Comparison of ENCODE assay signal across 8 cellular contexts in genomic region chr2:103959174-103960125, GRCh38.
DNase-seq lines count a peak whose midpoint lies in the region; TF ChIP-seq lines count a peak whose summit lies in the region.

No MANE protein-coding gene starts in this region.

- TF ChIP-seq CTCF in cardiac muscle cell (IDR thresholded peaks at IDR 0.05; ENCODE audit: low read depth, low read length): no peak
- TF ChIP-seq CTCF in LNCaP clone FGC (IDR thresholded peaks at IDR 0.05; ENCODE audit: control insufficient read depth, extremely low read depth, insufficient read depth): peak; percentile 73

- H3K4me1 ChIP-seq in cardiac muscle cell (ENCODE audit: low read depth): no peaks in the 10 kb centered on the region

- H3K36me3 ChIP-seq in cardiac muscle cell: no peaks in the 10 kb centered on the region

- H3K27me3 ChIP-seq in cardiac muscle cell: no peaks in the 10 kb centered on the region

- H3K27ac ChIP-seq in cardiac muscle cell: no peak overlapping the region

- DNase-seq in cardiac muscle cell (ENCODE audit: low read depth in 1 of 2, low spot score in 1 of 2) (peak; percentile 0 to 71), cardiac septum (ENCODE audit: low spot score) (no peak), LNCaP clone FGC (ENCODE audit: low read depth) (no peak), SW480 (ENCODE audit: low spot score) (peak; percentile 55), islet precursor cell (peak; percentile 77), NOMO-1 (lab: John Stamatoyannopoulos, UW; ENCODE audit: unreplicated experiment in 2 of 2) (no peak), NCI-H1048 (lab: John Stamatoyannopoulos, UW) (no peak)
- DNase-seq in effector CD4-positive, alpha-beta T cell: no peak

- H3K4me3 ChIP-seq in cardiac muscle cell: no peak overlapping the region
- no peak overlapping the region for H3K4me3 ChIP-seq in LNCaP clone FGC (ENCODE audit: low read depth, low read length)

- intact Hi-C loops in cardiac septum (cut with DNase I): no loop called here

- H3K9me3 ChIP-seq in cardiac muscle cell (ENCODE audit: low read depth): no peaks in the 10 kb centered on the region

Comparison
In these comparisons a context has a peak if more than half of its experiments do, and no peak if none do; other contexts are left out.
1. DNase-seq: peak in cardiac muscle cell (2 of 2), SW480 (single experiment) and islet precursor cell (single experiment); none in cardiac septum (single experiment), LNCaP clone FGC (single experiment), NOMO-1 (0 of 2), NCI-H1048 (single experiment) and effector CD4-positive, alpha-beta T cell (single experiment).